10 cellular contexts compared by ENCODE assay signal in genomic region chr3:13543251-13543650, GRCh38. TPM values are rescaled to one million over a fixed set of nuclear protein-coding genes. Genes with fewer than 3 reads are reported as not detected.
DNase-seq lines count a peak whose midpoint lies in the region; ATAC-seq and TF ChIP-seq lines count a peak whose summit lies in the region.
"Had no signal": no experiment of that assay in that cellular context is flagged by ENCODE, and none has a peak within 500 bp of the region (broad histone marks: within the 10 kb centered on the region; RNA-seq: fewer than 3 reads in every experiment).

No MANE protein-coding gene starts in this region.

- H3K4me3 ChIP-seq in body of pancreas (no peak overlapping the region), suprapubic skin (no peak overlapping the region)

- TF ChIP-seq EP300 in suprapubic skin (IDR thresholded peaks at IDR 0.05), result no peak

- no peak overlapping the region for H3K4me3 Mint-ChIP-seq in CD14-positive monocyte

- H3K9me3 Mint-ChIP-seq in CD14-positive monocyte, result peaks cover 0 to 12% (median 6%) of the 10 kb centered on the region in 7 donors

- peaks cover under 1% of the 10 kb centered on the region for H3K4me1 Mint-ChIP-seq in CD14-positive monocyte

- H3K4me1 ChIP-seq in body of pancreas (no peaks in the 10 kb centered on the region), suprapubic skin (peaks cover 47% of the 10 kb centered on the region)

- TF ChIP-seq POLR2A in body of pancreas (IDR thresholded peaks at IDR 0.05), result no peak
- no peak for TF ChIP-seq POLR2A in suprapubic skin (IDR thresholded peaks at IDR 0.05)

- H3K9me3 ChIP-seq in body of pancreas (no peaks in the 10 kb centered on the region), suprapubic skin (no peaks in the 10 kb centered on the region)

- H3K27me3 ChIP-seq in body of pancreas (peaks cover 0 to 3% of the 10 kb centered on the region in 2 donors), suprapubic skin (no peaks in the 10 kb centered on the region)

- no peak overlapping the region for H3K27ac Mint-ChIP-seq in CD14-positive monocyte

- peaks cover 13 to 19% (median 16%) of the 10 kb centered on the region in 3 donors for H3K27me3 Mint-ChIP-seq in CD14-positive monocyte (ENCODE audit: low read depth in 3 of 3)

- H3K36me3 ChIP-seq in body of pancreas (replicated peaks in 1 of 2; ENCODE audit: insufficient read depth in 1 of 2, low read depth in 2 of 2), result no peaks in the 10 kb centered on the region
- no peaks in the 10 kb centered on the region for H3K36me3 ChIP-seq in suprapubic skin

- H3K36me3 Mint-ChIP-seq in CD14-positive monocyte, result peaks cover 0 to 1% of the 10 kb centered on the region in 2 donors

- intact Hi-C loops in body of pancreas (cut with DNase I), result no loop called here
- intact Hi-C loops in CD14-positive monocyte (cut with micrococcal nuclease), result no loop called here

- no peak for TF ChIP-seq CTCF in body of pancreas (IDR thresholded peaks at IDR 0.05)
- no peak for TF ChIP-seq CTCF in suprapubic skin (IDR thresholded peaks at IDR 0.05)
- TF ChIP-seq CTCF in CD14-positive monocyte (IDR thresholded peaks at IDR 0.05), result no peak

- WGBS in body of pancreas, 2 donors, result 76 to 100% methylated on average over 2 to 5 of the region's 5 CpGs
- 56% methylated on average over 5 of the region's 5 CpGs for WGBS in suprapubic skin

- DNase-seq in H4 (ENCODE audit: low spot score) (peak; percentile 72), body of pancreas (peak; percentile 21 to 56 (median 40)), islet precursor cell (peak; percentile 98), suprapubic skin (ENCODE audit: low spot score in 2 of 2) (peak; percentile 91), NCI-H2171 (lab: John Stamatoyannopoulos, UW) (no peak), SKM-1 (lab: John Stamatoyannopoulos, UW; ENCODE audit: unreplicated experiment) (no peak), D341Med (ENCODE audit: low spot score) (no peak), CD14-positive monocyte (ENCODE audit: low spot score) (no peak)
- DNase-seq: GDM1, NCI-H1048 had no signal

- peak; percentile 51 for ATAC-seq in body of pancreas

- H3K27ac ChIP-seq in body of pancreas (no peak overlapping the region), suprapubic skin (peak overlapping the region; percentile 67)

RNA-seq across cellular contexts. Expression of gene FBLN2, which starts 5.7 kb away (rescaled TPM):
- total RNA-seq in H4 (2014; rRNA removed; shearing (Covaris generic)), result not detected in 2 replicates
- 10 to 100 TPM; 18.9 to 54.7 TPM for total RNA-seq in body of pancreas
- 10 to 100 TPM; 25.3 to 93.8 (median 47.6) TPM for total RNA-seq in suprapubic skin
- polyA plus RNA-seq in CD14-positive monocyte, result not detected

Comparison
In these comparisons a context has a peak if more than half of its experiments do, and no peak if none do; other contexts are left out.
1. DNase-seq: peak in H4 (single experiment), body of pancreas (4 of 4), islet precursor cell (single experiment) and suprapubic skin (2 of 2); none in NCI-H2171 (single experiment), SKM-1 (single experiment), D341Med (single experiment) and CD14-positive monocyte (single experiment).
2. RNA of gene FBLN2, which starts 5.7 kb away (total RNA-seq): 25.3 to 93.8 TPM in suprapubic skin and 18.9 to 54.7 TPM in body of pancreas; not detected in H4; every median in the first group is over 10 times any median in the second.